10 cellular contexts compared by ENCODE assay signal in genomic region chr3:114498779-114499370, GRCh38.
DNase-seq lines count a peak whose midpoint lies in the region; ATAC-seq, FAIRE-seq and TF ChIP-seq lines count a peak whose summit lies in the region.
"Had no signal": no experiment of that assay in that cellular context is flagged by ENCODE, and none has a peak within 500 bp of the region (broad histone marks: within the 10 kb centered on the region; RNA-seq: fewer than 3 reads in every experiment).

No MANE protein-coding gene starts in this region.

- H3K36me3 ChIP-seq in astrocyte (ENCODE audit: insufficient read depth, low read length), result no peaks in the 10 kb centered on the region
- no peaks in the 10 kb centered on the region; a peak in 1 of 5 replicates for H3K36me3 ChIP-seq in HepG2 (replicated peaks in 1 of 2; ENCODE audit: control insufficient read depth in 1 of 2, insufficient read depth in 2 of 2, low read length in 2 of 2)

- H3K4me3 Mint-ChIP-seq in astrocyte (ENCODE audit: unreplicated experiment) (no peak overlapping the region), H9 (no peak overlapping the region)
- H3K4me3 Mint-ChIP-seq: activated B cell treated with CpG ODN at 0.5 μM for 24 hours had no signal

- TF ChIP-seq CTCF in astrocyte (IDR thresholded peaks at IDR 0.05; ENCODE audit: insufficient read depth, low read depth, low read length), result no peak
- no peak for TF ChIP-seq CTCF in HepG2 (CRISPR knock-in tag; IDR thresholded peaks at IDR 0.05)
- TF ChIP-seq CTCF in H9 (conservative IDR thresholded peaks at IDR 0.05), result no peak

- in situ Hi-C loops in HepG2 (cut with HindIII; ENCODE audit: extremely low pct_ligation_motif_present, low pct_unique_long_range_greater_than_20kb), result no loop called here

- CTCF ChIA-PET in HepG2 (lab: Yijun Ruan, JAX; ENCODE audit: low intra/inter-chr PET ratio, low total read pairs), result no interaction called here

- no peaks in the 10 kb centered on the region for H3K27me3 Mint-ChIP-seq in astrocyte (ENCODE audit: low read depth, unreplicated experiment)
- no peaks in the 10 kb centered on the region for H3K27me3 Mint-ChIP-seq in H9 (ENCODE audit: low read depth)
- H3K27me3 Mint-ChIP-seq: activated B cell treated with CpG ODN at 0.5 μM for 24 hours had no signal

- H2BK15ac ChIP-seq in H9 (ENCODE audit: low read depth, low read length), result no peak overlapping the region

- H3K27me3 ChIP-seq in astrocyte (ENCODE audit: insufficient read depth, low read length) (no peaks in the 10 kb centered on the region), HepG2 (ENCODE audit: control insufficient read depth in 1 of 2, insufficient read depth in 2 of 2, low read length in 2 of 2) (no peaks in the 10 kb centered on the region), H9 (ENCODE audit: insufficient read depth, low read length) (no peaks in the 10 kb centered on the region)

- no peak overlapping the region for H4K8ac ChIP-seq in H9 (replicated peaks; ENCODE audit: insufficient read length, low read depth, low read length)

- H4K20me1 ChIP-seq in astrocyte (ENCODE audit: insufficient read depth, low read length) (no peaks in the 10 kb centered on the region), HepG2 (ENCODE audit: insufficient read depth, low read length) (no peaks in the 10 kb centered on the region), H9 (ENCODE audit: control insufficient read depth, insufficient read depth, insufficient read length) (no peaks in the 10 kb centered on the region)

- H3K27ac ChIP-seq in astrocyte (ENCODE audit: low read depth, low read length), result peak overlapping the region; percentile 80
- H3K27ac ChIP-seq in HepG2 (ENCODE audit: extremely low read length, insufficient read depth, low read length), result no peak overlapping the region
- no peak overlapping the region for H3K27ac ChIP-seq in H9 (ENCODE audit: insufficient read length, low read depth, low read length)

- H2BK120ac ChIP-seq in H9 (ENCODE audit: low read depth, low read length, poor library complexity, severe bottlenecking), result no peak overlapping the region

- H2AFZ ChIP-seq in astrocyte (ENCODE audit: low read depth, low read length) (no peak overlapping the region), HepG2 (ENCODE audit: low read length) (no peak overlapping the region), H9 (ENCODE audit: low read length) (no peak overlapping the region)

- POLR2A ChIA-PET in HepG2 (lab: Yijun Ruan, JAX), result no interaction called here

- no peak overlapping the region for H3K23ac ChIP-seq in H9 (ENCODE audit: insufficient read length, low read depth, low read length)

- H3K4me3 ChIP-seq in astrocyte (ENCODE audit: insufficient read depth, low read depth, low read length), result no peak overlapping the region
- no peak overlapping the region for H3K4me3 ChIP-seq in HepG2 (replicated peaks in 1 of 3; ENCODE audit: insufficient read depth in 1 of 3, low read depth in 2 of 3, low read length in 3 of 3)

- H3K79me2 ChIP-seq in astrocyte (ENCODE audit: insufficient read depth, low read length), result peaks cover 7% of the 10 kb centered on the region
- H3K79me2 ChIP-seq in HepG2 (ENCODE audit: insufficient read depth, low read length), result no peaks in the 10 kb centered on the region
- H3K79me2 ChIP-seq in H9 (ENCODE audit: insufficient read depth, low read length), result no peaks in the 10 kb centered on the region

- intact Hi-C loops in HepG2 (cut with micrococcal nuclease; ENCODE audit: unreplicated experiment), result loop anchor here (5.0 kb wide), 1 partner anchor 1293 kb away; no protein-coding TSS in a partner anchor

- peak overlapping the region; percentile 65 for H3K4me2 ChIP-seq in astrocyte (ENCODE audit: low read length)
- no peak overlapping the region for H3K4me2 ChIP-seq in HepG2 (ENCODE audit: low read depth, low read length)
- H3K4me2 ChIP-seq in H9 (ENCODE audit: insufficient read depth, insufficient read length, low read length), result no peak overlapping the region

- peaks cover 54% of the 10 kb centered on the region for H3K4me1 ChIP-seq in astrocyte (ENCODE audit: insufficient read depth, low read length)
- H3K4me1 ChIP-seq in HepG2 (ENCODE audit: insufficient read depth, low read length), result peaks cover 22% of the 10 kb centered on the region
- H3K4me1 ChIP-seq in H9 (ENCODE audit: insufficient read depth, low read length), result no peaks in the 10 kb centered on the region

- H4K5ac ChIP-seq in H9 (ENCODE audit: insufficient read length, low read depth, low read length), result no peak overlapping the region

- no peak overlapping the region for H3T11ph ChIP-seq in H9 (ENCODE audit: low read length)

- peaks cover 63% of the 10 kb centered on the region for H3K4me1 Mint-ChIP-seq in astrocyte (ENCODE audit: low read depth, unreplicated experiment)
- H3K4me1 Mint-ChIP-seq in H9, result peaks cover 0 to 6% of the 10 kb centered on the region in 2 experiments; a peak in 3 of 4 replicates

- H2BK5ac ChIP-seq in H9 (ENCODE audit: insufficient read length, low read length), result no peak overlapping the region

- H3K9me3 ChIP-seq in astrocyte (ENCODE audit: insufficient read depth, low read depth, low read length), result no peaks in the 10 kb centered on the region
- no peaks in the 10 kb centered on the region for H3K9me3 ChIP-seq in HepG2 (ENCODE audit: low read length)
- no peaks in the 10 kb centered on the region for H3K9me3 ChIP-seq in H9 (ENCODE audit: control insufficient read depth, low read depth, low read length)

- FAIRE-seq in astrocyte (lab: Jason Lieb, UNC) (peak; percentile 55), HepG2 (lab: Jason Lieb, UNC) (no peak)

- no peaks in the 10 kb centered on the region for H3K23me2 ChIP-seq in H9 (ENCODE audit: insufficient read length, low read depth, low read length, poor library complexity, severe bottlenecking)

- TF ChIP-seq EP300 in HepG2 (IDR thresholded peaks at IDR 0.05; ENCODE audit: low read depth in 2 of 2, low read length in 2 of 2) (no peak), HepG2 (CRISPR knock-in tag; IDR thresholded peaks at IDR 0.05; ENCODE audit: borderline replicate concordance) (no peak)

- no TSS peak for BruUV-seq in HepG2 (replicated peaks; lab: Mats Ljungman, UMichigan)

- no peak for TF ChIP-seq POLR2A in HepG2 (IDR thresholded peaks at IDR 0.05; ENCODE audit: insufficient read depth in 1 of 2, low read depth in 2 of 2, low read length in 2 of 2)

- no peak for ATAC-seq in HepG2
- ATAC-seq in GM21786 (IDR thresholded peaks at IDR 0.05; ENCODE audit: unreplicated experiment), result no peak

- DNase-seq in COR-L47 (lab: John Stamatoyannopoulos, UW) (peak; percentile 61), M059J (ENCODE audit: low read depth) (peak; percentile 97), astrocyte (ENCODE audit: low read depth) (peak; percentile 93), HepG2 (ENCODE audit: low spot score) (peak; percentile 13), NCI-H510A treated with DMSO at 0.1 percent for 48 hours (lab: John Stamatoyannopoulos, UW) (no peak), SK-N-DZ (ENCODE audit: low spot score) (no peak), H9 (no peak)
- DNase-seq: activated B cell treated with CpG ODN at 0.5 μM for 24 hours, DMS 273 treated with DMSO at 0.1 percent for 48 hours had no signal

- no peak overlapping the region for H2BK12ac ChIP-seq in H9 (ENCODE audit: insufficient read length, low read depth, low read length)

- 92% methylated on average over 6 of the region's 6 CpGs for WGBS in HepG2 (ENCODE audit: low lambda C conversion rate)
- WGBS in H9 (ENCODE audit: extremely low coverage, insufficient read length, low lambda C conversion rate), result no CpG with 5 or more reads among the region's 6 CpGs

- no peak overlapping the region for H2AK5ac ChIP-seq in H9 (ENCODE audit: insufficient read length, low read length)

- no peak overlapping the region for H2BK20ac ChIP-seq in H9 (ENCODE audit: low read depth, low read length, poor library complexity, severe bottlenecking)

- no peaks in the 10 kb centered on the region for H3K36me3 Mint-ChIP-seq in astrocyte (ENCODE audit: low read depth, unreplicated experiment)
- H3K36me3 Mint-ChIP-seq in H9 (ENCODE audit: insufficient read depth in 1 of 3, low read depth in 3 of 3), result no peaks in the 10 kb centered on the region

- TF ChIP-seq RAD21 in HepG2 (CRISPR knock-in tag; IDR thresholded peaks at IDR 0.05), result no peak

- no peaks in the 10 kb centered on the region for H3K79me1 ChIP-seq in H9 (ENCODE audit: insufficient read depth, low read depth, low read length, poor library complexity, severe bottlenecking)

- H3K9ac ChIP-seq in astrocyte (ENCODE audit: low read length), result peak overlapping the region; percentile 64
- H3K9ac ChIP-seq in HepG2 (ENCODE audit: insufficient read depth, low read depth, low read length), result no peak overlapping the region
- H3K9ac ChIP-seq in H9 (ENCODE audit: extremely low read depth, insufficient read length, low read length), result no peak overlapping the region

- H3K9me3 Mint-ChIP-seq in astrocyte (ENCODE audit: unreplicated experiment) (no peaks in the 10 kb centered on the region), H9 (no peaks in the 10 kb centered on the region)
- H3K9me3 Mint-ChIP-seq: activated B cell treated with CpG ODN at 0.5 μM for 24 hours had no signal

- H3K27ac Mint-ChIP-seq in astrocyte (ENCODE audit: unreplicated experiment) (peak overlapping the region; percentile 76), H9 (no peak overlapping the region)
- H3K27ac Mint-ChIP-seq: activated B cell treated with CpG ODN at 0.5 μM for 24 hours had no signal

- no peak overlapping the region for H4K91ac ChIP-seq in H9 (ENCODE audit: insufficient read length, low read depth, low read length)

- H3K14ac ChIP-seq in H9 (ENCODE audit: insufficient read depth, low read length), result no peak overlapping the region

- no peak overlapping the region for H3K4ac ChIP-seq in H9 (ENCODE audit: low read depth, low read length)

- no peak overlapping the region for H3K18ac ChIP-seq in H9 (ENCODE audit: insufficient read length, low read depth, low read length)

- H3K56ac ChIP-seq in H9 (ENCODE audit: insufficient read length, low read depth, low read length), result no peak overlapping the region

TF ChIP-seq in HepG2, 621 proteins besides CTCF, POLR2A, EP300 and RAD21:
- no peak for TF ChIP-seq ZSCAN25 (CRISPR knock-in tag; IDR thresholded peaks at IDR 0.05)
- peak; percentile 27; the same call in 1 of the 2 replicates for TF ChIP-seq FOSL2 (CRISPR knock-in tag; IDR thresholded peaks at IDR 0.05)

Comparison
In these comparisons a context has a peak if more than half of its experiments do, and no peak if none do; other contexts are left out.
1. DNase-seq: peak in COR-L47 (single experiment), M059J (single experiment), astrocyte (single experiment) and HepG2 (single experiment); none in NCI-H510A treated with DMSO at 0.1 percent for 48 hours (single experiment), SK-N-DZ (single experiment) and H9 (single experiment).